8 cellular contexts compared by ENCODE assay signal in genomic region chr22:39530692-39531331, GRCh38. TPM values are rescaled to one million over a fixed set of nuclear protein-coding genes. Genes with fewer than 3 reads are reported as not detected.
DNase-seq lines count a peak whose midpoint lies in the region; ATAC-seq and TF ChIP-seq lines count a peak whose summit lies in the region.

No MANE protein-coding gene starts in this region.

- DNase-seq in NCI-H2171 treated with DMSO at 0.1 percent for 48 hours (lab: John Stamatoyannopoulos, UW) = peak; percentile 22
- DNase-seq in NCI-H2171 (lab: John Stamatoyannopoulos, UW) = no peak
- DNase-seq in NCI-H2227 (lab: John Stamatoyannopoulos, UW; ENCODE audit: unreplicated experiment) = peak; percentile 69
- peak in 1 of 4 donors; percentile 55 for DNase-seq in body of pancreas
- no peak for DNase-seq in natural killer cell treated with Interleukin-12 subunit alpha and Interleukin-12 subunit beta and Interleukin-15 and Interleukin-18, amount 100 ng/mL, for 72 hours (ENCODE audit: low spot score)
- DNase-seq in effector CD8-positive, alpha-beta T cell (lab: John Stamatoyannopoulos, UW) = no peak

- peak in 4 of 7 experiments; percentile 7 to 42 (median 42) for TF ChIP-seq CTCF in body of pancreas (IDR thresholded peaks at IDR 0.05)

- H3K27me3 ChIP-seq in body of pancreas = no peaks in the 10 kb centered on the region

- H3K4me3 Mint-ChIP-seq in natural killer cell treated with Interleukin-12 subunit alpha and Interleukin-12 subunit beta and Interleukin-15 and Interleukin-18, amount 100 ng/mL, for 72 hours = peak overlapping the region; percentile 85

- no peaks in the 10 kb centered on the region for H3K9me3 ChIP-seq in body of pancreas

- peaks cover 20% of the 10 kb centered on the region for H3K36me3 Mint-ChIP-seq in natural killer cell treated with Interleukin-12 subunit alpha and Interleukin-12 subunit beta and Interleukin-15 and Interleukin-18, amount 100 ng/mL, for 72 hours

- H3K27ac ChIP-seq in body of pancreas = peak overlapping the region in 1 of 4 donors; percentile 29

- no peaks in the 10 kb centered on the region for H3K27me3 Mint-ChIP-seq in natural killer cell treated with Interleukin-12 subunit alpha and Interleukin-12 subunit beta and Interleukin-15 and Interleukin-18, amount 100 ng/mL, for 72 hours

- no peaks in the 10 kb centered on the region for H3K36me3 ChIP-seq in body of pancreas (replicated peaks in 1 of 2; ENCODE audit: insufficient read depth in 1 of 2, low read depth in 2 of 2)

- H3K4me3 ChIP-seq in body of pancreas = no peak overlapping the region

- TF ChIP-seq POLR2A in body of pancreas (IDR thresholded peaks at IDR 0.05) = no peak

- 23 to 32% methylated on average over 9 of the region's 9 CpGs for WGBS in body of pancreas, 2 donors

- H3K27ac Mint-ChIP-seq in natural killer cell treated with Interleukin-12 subunit alpha and Interleukin-12 subunit beta and Interleukin-15 and Interleukin-18, amount 100 ng/mL, for 72 hours = peak overlapping the region; percentile 92 to 93

- ATAC-seq in body of pancreas (no peak), HG03159 (IDR thresholded peaks at IDR 0.05; ENCODE audit: unreplicated experiment) (no peak), GM21390 (IDR thresholded peaks at IDR 0.05; ENCODE audit: unreplicated experiment) (no peak)
- no peak for ATAC-seq in natural killer cell treated with Interleukin-12 subunit alpha and Interleukin-12 subunit beta and Interleukin-15 and Interleukin-18, amount 100 ng/mL, for 72 hours

- intact Hi-C loops in body of pancreas (cut with DNase I) = no loop called here

- peaks cover 67% of the 10 kb centered on the region for H3K4me1 ChIP-seq in body of pancreas

- peaks cover 58 to 61% of the 10 kb centered on the region in 2 donors for H3K4me1 Mint-ChIP-seq in natural killer cell treated with Interleukin-12 subunit alpha and Interleukin-12 subunit beta and Interleukin-15 and Interleukin-18, amount 100 ng/mL, for 72 hours (ENCODE audit: low read depth in 2 of 2)

- H3K9me3 Mint-ChIP-seq in natural killer cell treated with Interleukin-12 subunit alpha and Interleukin-12 subunit beta and Interleukin-15 and Interleukin-18, amount 100 ng/mL, for 72 hours = no peaks in the 10 kb centered on the region

RNA-seq across cellular contexts. Expression of gene RPS19BP1, which starts 1.7 kb away (rescaled TPM):
- total RNA-seq in body of pancreas = 100 to 1,000 TPM in 1 of 2 donors, 10 to 100 TPM in 1; 87.2 to 141 TPM
- 100 to 1,000 TPM in 1 of 2 donors, 10 to 100 TPM in 1; 84.1 to 122 TPM for total RNA-seq in natural killer cell treated with Interleukin-12 subunit alpha and Interleukin-12 subunit beta and Interleukin-15 and Interleukin-18, amount 100 ng/mL, for 72 hours

RNA-seq across cellular contexts. Expression of gene ATF4, which starts 10.4 kb away (rescaled TPM):
- total RNA-seq in body of pancreas = 100 to 1,000 TPM; 262 to 356 TPM
- 100 to 1,000 TPM; 463 to 472 TPM for total RNA-seq in natural killer cell treated with Interleukin-12 subunit alpha and Interleukin-12 subunit beta and Interleukin-15 and Interleukin-18, amount 100 ng/mL, for 72 hours

RNA-seq across cellular contexts. Expression of gene MIEF1, which starts 28.7 kb away (rescaled TPM):
- 10 to 100 TPM in 1 of 2 donors, 1 to 10 TPM in 1; 9.1 to 14.8 TPM for total RNA-seq in body of pancreas
- total RNA-seq in natural killer cell treated with Interleukin-12 subunit alpha and Interleukin-12 subunit beta and Interleukin-15 and Interleukin-18, amount 100 ng/mL, for 72 hours = 10 to 100 TPM; 49.6 to 71.2 TPM

RNA-seq across cellular contexts. Expression of gene CACNA1I, which starts 39.7 kb away (rescaled TPM):
- under 1 TPM; 0.33 to 0.52 TPM for total RNA-seq in body of pancreas
- under 1 TPM in 1 of 2 donors, not detected in 1; 0.17 TPM for total RNA-seq in natural killer cell treated with Interleukin-12 subunit alpha and Interleukin-12 subunit beta and Interleukin-15 and Interleukin-18, amount 100 ng/mL, for 72 hours

Comparison
In these comparisons a context has a peak if more than half of its experiments do, and no peak if none do; other contexts are left out.
1. DNase-seq: peak in NCI-H2171 treated with DMSO at 0.1 percent for 48 hours (single experiment) and NCI-H2227 (single experiment); none in NCI-H2171 (single experiment), natural killer cell treated with Interleukin-12 subunit alpha and Interleukin-12 subunit beta and Interleukin-15 and Interleukin-18, amount 100 ng/mL, for 72 hours (single experiment) and effector CD8-positive, alpha-beta T cell (single experiment).